ENCODE assay signal across 13 cellular contexts in the genomic region with DNA sequence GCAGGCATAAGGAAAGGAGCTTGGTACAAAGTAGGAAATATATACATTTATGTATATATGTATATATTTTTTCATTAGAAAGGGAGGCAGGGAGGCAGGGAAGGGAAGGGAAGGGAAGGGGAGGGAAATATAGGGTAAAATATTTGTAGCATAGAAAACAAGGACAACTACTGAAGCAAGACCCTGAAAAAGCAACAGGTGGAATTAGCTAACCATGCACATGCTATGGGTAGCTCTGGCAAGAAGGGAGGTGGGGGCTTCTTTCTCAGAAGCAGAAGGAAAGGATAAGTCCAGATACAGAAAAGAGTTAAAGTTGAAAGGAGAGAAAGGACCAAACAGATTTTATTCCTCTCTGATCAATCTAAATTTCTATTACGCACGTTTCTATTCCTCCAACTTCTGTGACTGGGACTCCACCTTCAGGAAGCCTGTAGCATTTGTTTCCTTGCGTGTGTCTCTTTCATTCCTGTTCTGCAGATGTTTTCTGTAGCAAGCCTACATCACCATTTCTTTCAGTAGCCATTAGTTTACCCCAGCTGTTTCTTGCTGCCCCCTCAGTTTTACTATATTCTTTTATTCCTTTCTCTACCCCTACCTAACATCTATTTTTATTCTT.
DNase-seq lines count a peak whose midpoint lies in the region; ATAC-seq and TF ChIP-seq lines count a peak whose summit lies in the region.
"Had no signal": no experiment of that assay in that cellular context is flagged by ENCODE, and none has a peak within 500 bp of the region (broad histone marks: within the 10 kb centered on the region; RNA-seq: fewer than 3 reads in every experiment).

No MANE protein-coding gene starts in this region.

- DNase-seq in NCI-H510A treated with DMSO at 0.1 percent for 48 hours (lab: John Stamatoyannopoulos, UW), result peak; percentile 1
- no peak for DNase-seq in NCI-H510A (lab: John Stamatoyannopoulos, UW)
- peak; percentile 13 for DNase-seq in NCI-H82 treated with DMSO at 0.1 percent for 48 hours (lab: John Stamatoyannopoulos, UW; ENCODE audit: unreplicated experiment)
- DNase-seq in epithelial cell of proximal tubule (ENCODE audit: low read depth), result no peak
- DNase-seq in pons (ENCODE audit: low spot score), result peak; percentile 1
- no peak for DNase-seq in NCI-H187 treated with DMSO at 0.1 percent for 48 hours (lab: John Stamatoyannopoulos, UW)
- no peak for DNase-seq in activated T-cell treated with anti-CD3 and anti-CD28 coated beads, Interleukin-2, amount 50 U/mL, for 72 hours
- DNase-seq: naive thymus-derived CD8-positive, alpha-beta T cell; spleen had no signal

- H3K4me1 Mint-ChIP-seq in activated T-cell treated with anti-CD3 and anti-CD28 coated beads, Interleukin-2, amount 50 U/mL, for 72 hours (ENCODE audit: low read depth), result no peaks in the 10 kb centered on the region
- H3K4me1 Mint-ChIP-seq: naive thymus-derived CD8-positive, alpha-beta T cell had no signal

- TF ChIP-seq CTCF in epithelial cell of proximal tubule (conservative IDR thresholded peaks at IDR 0.05; ENCODE audit: low read depth, low read length), result peak; percentile 15

- peaks cover 30% of the 10 kb centered on the region for H3K27me3 Mint-ChIP-seq in activated T-cell treated with anti-CD3 and anti-CD28 coated beads, Interleukin-2, amount 50 U/mL, for 72 hours (ENCODE audit: low read depth)

- no peak overlapping the region for H3K4me3 ChIP-seq in epithelial cell of proximal tubule (ENCODE audit: low read depth, low read length)
- H3K4me3 ChIP-seq: ascending aorta, spleen, upper lobe of left lung had no signal

- H3K9me3 Mint-ChIP-seq in activated T-cell treated with anti-CD3 and anti-CD28 coated beads, Interleukin-2, amount 50 U/mL, for 72 hours, result no peaks in the 10 kb centered on the region
- H3K9me3 Mint-ChIP-seq: activated T-helper 1 cell treated with anti-CD3 and anti-CD28 coated beads, Interleukin-12 subunit alpha, Interleukin-12 subunit beta, Interleukin-2, Interleukin-4 antibody, amounts not matched to agents 30 ng/mL and 10 ng/mL and 1 ng/mL, durations not matched to agents 14 hours and 24 hours and 36 hours; naive thymus-derived CD8-positive, alpha-beta T cell had no signal

- no peak for ATAC-seq in HG03159 (IDR thresholded peaks at IDR 0.05; ENCODE audit: unreplicated experiment)
- no peak for ATAC-seq in activated T-cell treated with anti-CD3 and anti-CD28 coated beads, Interleukin-2, amount 50 U/mL, for 72 hours (replicated peaks in 1 of 2)
- ATAC-seq: naive thymus-derived CD8-positive, alpha-beta T cell had no signal

- no peaks in the 10 kb centered on the region for H3K36me3 Mint-ChIP-seq in activated T-cell treated with anti-CD3 and anti-CD28 coated beads, Interleukin-2, amount 50 U/mL, for 72 hours (ENCODE audit: insufficient read depth in 2 of 2)
- H3K36me3 Mint-ChIP-seq: naive thymus-derived CD8-positive, alpha-beta T cell had no signal

- no peak overlapping the region for H3K27ac Mint-ChIP-seq in activated T-cell treated with anti-CD3 and anti-CD28 coated beads, Interleukin-2, amount 50 U/mL, for 72 hours
- H3K27ac Mint-ChIP-seq: activated T-helper 1 cell treated with anti-CD3 and anti-CD28 coated beads, Interleukin-12 subunit alpha, Interleukin-12 subunit beta, Interleukin-2, Interleukin-4 antibody, amounts not matched to agents 30 ng/mL and 10 ng/mL and 1 ng/mL, durations not matched to agents 14 hours and 24 hours and 36 hours had no signal

- no peak overlapping the region for H3K4me3 Mint-ChIP-seq in activated T-cell treated with anti-CD3 and anti-CD28 coated beads, Interleukin-2, amount 50 U/mL, for 72 hours
- H3K4me3 Mint-ChIP-seq: activated T-helper 1 cell treated with anti-CD3 and anti-CD28 coated beads, Interleukin-12 subunit alpha, Interleukin-12 subunit beta, Interleukin-2, Interleukin-4 antibody, amounts not matched to agents 30 ng/mL and 10 ng/mL and 1 ng/mL, durations not matched to agents 14 hours and 24 hours and 36 hours; naive thymus-derived CD8-positive, alpha-beta T cell had no signal

Comparison
In these comparisons a context has a peak if more than half of its experiments do, and no peak if none do; other contexts are left out.
1. DNase-seq: peak in NCI-H510A treated with DMSO at 0.1 percent for 48 hours (single experiment), NCI-H82 treated with DMSO at 0.1 percent for 48 hours (single experiment) and pons (single experiment); none in NCI-H510A (single experiment), epithelial cell of proximal tubule (single experiment), NCI-H187 treated with DMSO at 0.1 percent for 48 hours (single experiment) and activated T-cell treated with anti-CD3 and anti-CD28 coated beads, Interleukin-2, amount 50 U/mL, for 72 hours (0 of 2).